In genomic region chr10:79187545-79187940, GRCh38 we compare ENCODE assay signal across 27 cellular contexts.
DNase-seq lines count a peak whose midpoint lies in the region; ATAC-seq and TF ChIP-seq lines count a peak whose summit lies in the region.
"Had no signal": no experiment of that assay in that cellular context is flagged by ENCODE, and none has a peak within 500 bp of the region (broad histone marks: within the 10 kb centered on the region; RNA-seq: fewer than 3 reads in every experiment).

No MANE protein-coding gene starts in this region.

- H3K4me3 Mint-ChIP-seq in brain = no peak overlapping the region
- peak overlapping the region in 2 of 3 experiments; percentile 23 to 27 for H3K4me3 Mint-ChIP-seq in nephron
- H3K4me3 Mint-ChIP-seq in activated CD4-positive, alpha-beta T cell treated with anti-CD3 and anti-CD28 coated beads, Interleukin-2, amount 10 ng/mL, durations not matched to agents 7 days and 5 days = no peak overlapping the region
- H3K4me3 Mint-ChIP-seq: activated naive CD8-positive, alpha-beta T cell treated with anti-CD3 and anti-CD28 coated beads, Interleukin-2, amount 10 ng/mL, durations not matched to agents 7 days and 5 days; CD4-positive, alpha-beta T cell; HFFc6 had no signal

- no peak for DNase-seq in cardiac muscle cell (ENCODE audit: low read depth in 1 of 2, low spot score in 1 of 2)
- DNase-seq in left cardiac atrium = no peak
- DNase-seq in upper lobe of right lung = no peak
- no peak for DNase-seq in Ammon's horn (ENCODE audit: low spot score)
- DNase-seq in Kasumi-1 (lab: John Stamatoyannopoulos, UW) = no peak
- no peak for DNase-seq in activated CD4-positive, alpha-beta T cell treated with anti-CD3 and anti-CD28 coated beads, Interleukin-2, amount 10 ng/mL, durations not matched to agents 7 days and 5 days
- DNase-seq: activated CD4-positive, alpha-beta T cell treated with anti-CD3 and anti-CD28 coated beads, Interleukin-2, amount 50 U/mL, for 48 hours; activated gamma-delta T cell treated with Interleukin-2 at 50 U/mL for 16 hours; activated naive CD8-positive, alpha-beta T cell treated with anti-CD3 and anti-CD28 coated beads, Interleukin-2, amount 10 ng/mL, durations not matched to agents 7 days and 5 days; activated T-cell treated with anti-CD3 and anti-CD28 coated beads, Interleukin-2, amount 50 U/mL, for 48 hours; CD4-positive, alpha-beta T cell; GOT3; HFFc6; mammary epithelial cell; MM.1S; NCI-H1105 treated with DMSO at 0.1 percent for 48 hours; NCI-H187 treated with DMSO at 0.1 percent for 48 hours; NCI-H2171; NCI-H510A treated with DMSO at 0.1 percent for 48 hours; stimulated activated CD4-positive, alpha-beta T cell treated with anti-CD3 and anti-CD28 coated beads, Interleukin-2, amount 100 ng/mL, for 24 hours; T-helper 1 cell had no signal

- intact Hi-C loops in left cardiac atrium (cut with DNase I) = loop anchor here in 1 of 2 donors (5.0 kb wide), 1 partner anchor 115 kb away; no protein-coding TSS in a partner anchor
- intact Hi-C loops in upper lobe of right lung (cut with DNase I) = no loop called here

- H3K36me3 Mint-ChIP-seq in brain (peaks cover 17% of the 10 kb centered on the region), nephron (ENCODE audit: low read depth) (peaks cover 10% of the 10 kb centered on the region)
- H3K36me3 Mint-ChIP-seq in activated CD4-positive, alpha-beta T cell treated with anti-CD3 and anti-CD28 coated beads, Interleukin-2, amount 10 ng/mL, durations not matched to agents 7 days and 5 days (ENCODE audit: low read depth) = no peaks in the 10 kb centered on the region
- H3K36me3 Mint-ChIP-seq: activated naive CD8-positive, alpha-beta T cell treated with anti-CD3 and anti-CD28 coated beads, Interleukin-2, amount 10 ng/mL, durations not matched to agents 7 days and 5 days had no signal

- no peaks in the 10 kb centered on the region for H3K9me3 ChIP-seq in cardiac muscle cell (ENCODE audit: low read depth)
- no peaks in the 10 kb centered on the region for H3K9me3 ChIP-seq in upper lobe of right lung
- H3K9me3 ChIP-seq: upper lobe of left lung had no signal

- peak overlapping the region; percentile 6 to 92 (median 61) for H3K27ac Mint-ChIP-seq in brain
- H3K27ac Mint-ChIP-seq in nephron = peak overlapping the region; percentile 61 to 91 (median 88)
- no peak overlapping the region for H3K27ac Mint-ChIP-seq in activated CD4-positive, alpha-beta T cell treated with anti-CD3 and anti-CD28 coated beads, Interleukin-2, amount 10 ng/mL, durations not matched to agents 7 days and 5 days
- H3K27ac Mint-ChIP-seq: activated naive CD8-positive, alpha-beta T cell treated with anti-CD3 and anti-CD28 coated beads, Interleukin-2, amount 10 ng/mL, durations not matched to agents 7 days and 5 days; CD4-positive, alpha-beta T cell; HFFc6 had no signal

- no peaks in the 10 kb centered on the region for H3K36me3 ChIP-seq in cardiac muscle cell
- H3K36me3 ChIP-seq in upper lobe of right lung = peaks cover 7% of the 10 kb centered on the region

- H3K27me3 Mint-ChIP-seq in brain (no peaks in the 10 kb centered on the region), nephron (ENCODE audit: low read depth) (peaks cover 5% of the 10 kb centered on the region)
- H3K27me3 Mint-ChIP-seq in activated CD4-positive, alpha-beta T cell treated with anti-CD3 and anti-CD28 coated beads, Interleukin-2, amount 10 ng/mL, durations not matched to agents 7 days and 5 days = peaks cover 2% of the 10 kb centered on the region
- H3K27me3 Mint-ChIP-seq: activated naive CD8-positive, alpha-beta T cell treated with anti-CD3 and anti-CD28 coated beads, Interleukin-2, amount 10 ng/mL, durations not matched to agents 7 days and 5 days; CD4-positive, alpha-beta T cell had no signal

- H3K4me3 ChIP-seq in cardiac muscle cell = no peak overlapping the region
- no peak overlapping the region for H3K4me3 ChIP-seq in upper lobe of right lung
- H3K4me3 ChIP-seq: SK-N-MC, upper lobe of left lung had no signal

- peaks cover 0 to 5% (median 0%) of the 10 kb centered on the region in 5 experiments for H3K9me3 Mint-ChIP-seq in brain
- H3K9me3 Mint-ChIP-seq in nephron = no peaks in the 10 kb centered on the region
- H3K9me3 Mint-ChIP-seq in activated CD4-positive, alpha-beta T cell treated with anti-CD3 and anti-CD28 coated beads, Interleukin-2, amount 10 ng/mL, durations not matched to agents 7 days and 5 days = no peaks in the 10 kb centered on the region
- H3K9me3 Mint-ChIP-seq: activated naive CD8-positive, alpha-beta T cell treated with anti-CD3 and anti-CD28 coated beads, Interleukin-2, amount 10 ng/mL, durations not matched to agents 7 days and 5 days; CD4-positive, alpha-beta T cell; HFFc6 had no signal

- TF ChIP-seq CTCF in cardiac muscle cell (IDR thresholded peaks at IDR 0.05; ENCODE audit: low read depth, low read length) (no peak), brain (conservative IDR thresholded peaks at IDR 0.05) (no peak), nephron (IDR thresholded peaks at IDR 0.05; ENCODE audit: unreplicated experiment in 3 of 3) (no peak), upper lobe of right lung (IDR thresholded peaks at IDR 0.05) (no peak)

- H3K27ac ChIP-seq in cardiac muscle cell (peak overlapping the region; percentile 95), upper lobe of right lung (peak overlapping the region; percentile 79)
- H3K27ac ChIP-seq: 22Rv1, KMS-11, SK-N-MC had no signal

- H3K4me1 Mint-ChIP-seq in brain (peaks cover 87% of the 10 kb centered on the region), nephron (peaks cover 86% of the 10 kb centered on the region)
- H3K4me1 Mint-ChIP-seq in activated CD4-positive, alpha-beta T cell treated with anti-CD3 and anti-CD28 coated beads, Interleukin-2, amount 10 ng/mL, durations not matched to agents 7 days and 5 days = no peaks in the 10 kb centered on the region
- H3K4me1 Mint-ChIP-seq: activated naive CD8-positive, alpha-beta T cell treated with anti-CD3 and anti-CD28 coated beads, Interleukin-2, amount 10 ng/mL, durations not matched to agents 7 days and 5 days had no signal

- CTCF ChIA-PET in activated CD4-positive, alpha-beta T cell treated with anti-CD3 and anti-CD28 coated beads, Interleukin-2, amount 10 ng/mL, durations not matched to agents 7 days and 5 days (lab: Charles Lee) = interaction anchor here (0.7 to 1.4 kb wide), 4 partner anchors 8 to 83 kb away, joined by 3 read pairs; no protein-coding TSS in a partner anchor

- POLR2A ChIA-PET in activated CD4-positive, alpha-beta T cell treated with anti-CD3 and anti-CD28 coated beads, Interleukin-2, amount 10 ng/mL, durations not matched to agents 7 days and 5 days (lab: Charles Lee) = no interaction called here

- ATAC-seq in left cardiac atrium = no peak
- ATAC-seq in upper lobe of right lung = no peak

- H3K4me1 ChIP-seq in cardiac muscle cell (ENCODE audit: low read depth) = peaks cover 72% of the 10 kb centered on the region
- peaks cover 99% of the 10 kb centered on the region for H3K4me1 ChIP-seq in upper lobe of right lung

- no peaks in the 10 kb centered on the region for H3K27me3 ChIP-seq in cardiac muscle cell
- H3K27me3 ChIP-seq in upper lobe of right lung = no peaks in the 10 kb centered on the region
- H3K27me3 ChIP-seq: upper lobe of left lung had no signal

Comparison
In these comparisons a context has a peak if more than half of its experiments do, and no peak if none do; other contexts are left out.
1. H3K4me3 Mint-ChIP-seq: peak in nephron (2 of 3); none in brain (0 of 5) and activated CD4-positive, alpha-beta T cell treated with anti-CD3 and anti-CD28 coated beads, Interleukin-2, amount 10 ng/mL, durations not matched to agents 7 days and 5 days (single experiment).